8 cellular contexts compared by ENCODE assay signal in genomic region chr1:156021087-156021416, GRCh38. TPM values are rescaled to one million over a fixed set of nuclear protein-coding genes. Genes with fewer than 3 reads are reported as not detected.
A peak's percentile ranks its signal among the peaks of the same experiment; 100 is the strongest.
DNase-seq lines count a peak whose midpoint lies in the region; ATAC-seq and TF ChIP-seq lines count a peak whose summit lies in the region.

No MANE protein-coding gene starts in this region.

- H3K36me3 ChIP-seq in CD4-positive, alpha-beta memory T cell (ENCODE audit: insufficient read depth, low read length): peaks cover 13% of the 10 kb centered on the region
- peaks cover 31% of the 10 kb centered on the region for H3K36me3 ChIP-seq in OCI-LY1 (ENCODE audit: insufficient read depth, low read length)
- H3K36me3 ChIP-seq in endodermal cell (ENCODE audit: control insufficient read depth, insufficient read depth, low read length): peaks cover 25% of the 10 kb centered on the region
- peaks cover 32% of the 10 kb centered on the region for H3K36me3 ChIP-seq in osteoblast (ENCODE audit: insufficient read depth, low read length)

- no peak for ATAC-seq in GM19023 (IDR thresholded peaks at IDR 0.05; ENCODE audit: unreplicated experiment)

- DNase-seq in CD4-positive, alpha-beta memory T cell: no peak
- DNase-seq in endodermal cell (no peak), osteoblast (ENCODE audit: insufficient read length, low spot score, missing footprints) (no peak), NK-92 (lab: John Stamatoyannopoulos, UW; ENCODE audit: unreplicated experiment) (no peak), NCI-H187 (lab: John Stamatoyannopoulos, UW) (no peak), midbrain (lab: John Stamatoyannopoulos, UW) (no peak)

- no peaks in the 10 kb centered on the region for H3F3A ChIP-seq in OCI-LY1 (ENCODE audit: insufficient read depth, low read length)

- H3K4me3 ChIP-seq in CD4-positive, alpha-beta memory T cell (ENCODE audit: low read length in 2 of 2): peak overlapping the region; percentile 78 to 81
- H3K4me3 ChIP-seq in OCI-LY1 (ENCODE audit: low read depth, low read length, poor library complexity, severe bottlenecking) (peak overlapping the region; percentile 88), endodermal cell (ENCODE audit: low read length) (peak overlapping the region; percentile 95), osteoblast (ENCODE audit: insufficient read depth, low read length) (peak overlapping the region; percentile 92)

- peaks cover 10% of the 10 kb centered on the region for H3K79me2 ChIP-seq in OCI-LY1 (ENCODE audit: insufficient read depth, low read length)
- H3K79me2 ChIP-seq in osteoblast (ENCODE audit: insufficient read depth, low read length): peaks cover 35% of the 10 kb centered on the region

- H3K27me3 Mint-ChIP-seq in CD4-positive, alpha-beta memory T cell: peaks cover 0 to 2% of the 10 kb centered on the region in 2 donors
- H3K27me3 Mint-ChIP-seq in endodermal cell (ENCODE audit: insufficient read depth): peaks cover 14% of the 10 kb centered on the region

- H3K4me3 Mint-ChIP-seq in CD4-positive, alpha-beta memory T cell: peak overlapping the region; percentile 96 to 99 (median 99)
- peak overlapping the region; percentile 86 for H3K4me3 Mint-ChIP-seq in endodermal cell

- peak overlapping the region; percentile 77 for H3K27ac ChIP-seq in CD4-positive, alpha-beta memory T cell (ENCODE audit: low read depth, low read length)
- H3K27ac ChIP-seq in OCI-LY1 (ENCODE audit: low read depth, low read length, poor library complexity, severe bottlenecking): no peak overlapping the region
- no peak overlapping the region for H3K27ac ChIP-seq in endodermal cell (ENCODE audit: low read depth, low read length)
- no peak overlapping the region for H3K27ac ChIP-seq in osteoblast (ENCODE audit: low read depth, low read length)

- no peaks in the 10 kb centered on the region for H3K9me3 Mint-ChIP-seq in CD4-positive, alpha-beta memory T cell
- H3K9me3 Mint-ChIP-seq in endodermal cell: no peaks in the 10 kb centered on the region

- H3K27me3 ChIP-seq in CD4-positive, alpha-beta memory T cell (ENCODE audit: insufficient read depth, low read length): no peaks in the 10 kb centered on the region
- H3K27me3 ChIP-seq in OCI-LY1 (ENCODE audit: insufficient read depth, low read length) (no peaks in the 10 kb centered on the region), endodermal cell (ENCODE audit: control insufficient read depth, insufficient read depth, low read length, poor library complexity, severe bottlenecking) (peaks cover 4% of the 10 kb centered on the region), osteoblast (ENCODE audit: insufficient read depth, low read length) (peaks cover 6% of the 10 kb centered on the region)

- H4K20me1 ChIP-seq in OCI-LY1 (ENCODE audit: insufficient read depth, low read length): no peaks in the 10 kb centered on the region
- peaks cover 15% of the 10 kb centered on the region for H4K20me1 ChIP-seq in osteoblast (ENCODE audit: insufficient read depth, low read length)

- no peaks in the 10 kb centered on the region for H3K9me2 ChIP-seq in OCI-LY1 (ENCODE audit: low read depth, low read length)

- peak overlapping the region; percentile 83 for H3K9ac ChIP-seq in OCI-LY1 (ENCODE audit: low read length)
- no peak overlapping the region for H3K9ac ChIP-seq in endodermal cell (ENCODE audit: extremely low read depth, low read length, poor library complexity, severe bottlenecking)

- peak overlapping the region; percentile 82 to 99 (median 98) for H3K27ac Mint-ChIP-seq in CD4-positive, alpha-beta memory T cell
- no peak overlapping the region for H3K27ac Mint-ChIP-seq in endodermal cell

- 18 to 20% methylated on average over 4 to 5 of the region's 5 CpGs for WGBS in endodermal cell (ENCODE audit: insufficient coverage in 1 of 2, insufficient read length in 1 of 2), 2 experiments

- POLR2A ChIA-PET in CD4-positive, alpha-beta memory T cell (lab: Charles Lee; ENCODE audit: partially characterized antibody): interaction anchor here (0.6 to 1.9 kb wide), 11 partner anchors 8 to 480 kb away, joined by 3 to 11 read pairs (median 4); partner anchors contain the start of genes ARHGEF2, KHDC4, LAMTOR2 and MEF2D

- H3K4me2 ChIP-seq in OCI-LY1 (ENCODE audit: low read length) (peak overlapping the region; percentile 94), osteoblast (ENCODE audit: insufficient read depth, low read length) (peak overlapping the region; percentile 90)

- peaks cover 24 to 44% (median 34%) of the 10 kb centered on the region in 4 donors for H3K4me1 Mint-ChIP-seq in CD4-positive, alpha-beta memory T cell
- H3K4me1 Mint-ChIP-seq in endodermal cell: peaks cover 12% of the 10 kb centered on the region

- H3K9me3 ChIP-seq in CD4-positive, alpha-beta memory T cell (ENCODE audit: control insufficient read depth in 1 of 2, low read length in 2 of 2): no peaks in the 10 kb centered on the region
- H3K9me3 ChIP-seq in OCI-LY1 (ENCODE audit: low read length) (no peaks in the 10 kb centered on the region), endodermal cell (ENCODE audit: control insufficient read depth, low read length) (no peaks in the 10 kb centered on the region), osteoblast (ENCODE audit: low read depth, low read length) (no peaks in the 10 kb centered on the region)

- peak overlapping the region; percentile 99 for H2AFZ ChIP-seq in OCI-LY1 (ENCODE audit: low read length)
- H2AFZ ChIP-seq in osteoblast (ENCODE audit: low read length): peak overlapping the region; percentile 89

- peaks cover 20 to 28% of the 10 kb centered on the region in 2 donors for H3K36me3 Mint-ChIP-seq in CD4-positive, alpha-beta memory T cell
- H3K36me3 Mint-ChIP-seq in endodermal cell (ENCODE audit: low read depth): peaks cover 36% of the 10 kb centered on the region

- TF ChIP-seq CTCF in OCI-LY1 (IDR thresholded peaks at IDR 0.05; ENCODE audit: low read length) (no peak), endodermal cell (conservative IDR thresholded peaks at IDR 0.05) (no peak), osteoblast (IDR thresholded peaks at IDR 0.05; ENCODE audit: extremely low read depth, low read depth, low read length) (no peak)

- CTCF ChIA-PET in CD4-positive, alpha-beta memory T cell (lab: Charles Lee; ENCODE audit: partially characterized antibody): interaction anchor here (0.6 to 2.0 kb wide), 4 partner anchors 10 to 152 kb away, joined by 3 to 6 read pairs (median 4); partner anchors contain the start of gene LAMTOR2

- intact Hi-C loops in CD4-positive, alpha-beta memory T cell (cut with micrococcal nuclease): loop anchor here (2.0 to 10.0 kb wide), 2 partner anchors 16 to 336 kb away; partner anchors contain the start of genes DAP3 and YY1AP1

- peaks cover 17% of the 10 kb centered on the region for H3K4me1 ChIP-seq in CD4-positive, alpha-beta memory T cell (ENCODE audit: insufficient read depth, low read length)
- H3K4me1 ChIP-seq in OCI-LY1 (ENCODE audit: insufficient read depth, low read length, severe bottlenecking) (peaks cover 12% of the 10 kb centered on the region), endodermal cell (ENCODE audit: control insufficient read depth, insufficient read depth, low read length) (no peaks in the 10 kb centered on the region), osteoblast (ENCODE audit: insufficient read depth, low read length) (peaks cover 8% of the 10 kb centered on the region)

RNA-seq across cellular contexts. Expression of gene SSR2, which starts 0.3 kb away (rescaled TPM):
- 100 to 1,000 TPM; 252 to 276 TPM for total RNA-seq in CD4-positive, alpha-beta memory T cell
- 100 to 1,000 TPM; 349 to 442 TPM for polyA plus RNA-seq in CD4-positive, alpha-beta memory T cell
- total RNA-seq in endodermal cell: 100 to 1,000 TPM; 193 TPM
- polyA plus RNA-seq in endodermal cell (2013, experiment 1 of 2): 299 TPM
- 274 TPM for polyA plus RNA-seq in endodermal cell (2013, experiment 2 of 2)
- total RNA-seq in osteoblast: 332 and 415 TPM in 2 replicates

RNA-seq across cellular contexts. Expression of gene UBQLN4, which starts 32.5 kb away (rescaled TPM):
- total RNA-seq in CD4-positive, alpha-beta memory T cell: 10 to 100 TPM; 38.0 to 39.5 TPM
- 10 to 100 TPM in 1 of 2 donors, 1 to 10 TPM in 1; 8.9 to 12.7 TPM for polyA plus RNA-seq in CD4-positive, alpha-beta memory T cell
- total RNA-seq in endodermal cell (10 to 100 TPM; 56.4 to 62.4 TPM), osteoblast (10.6 and 13.0 TPM in 2 replicates)
- 60.8 TPM for polyA plus RNA-seq in endodermal cell (2013, experiment 1 of 2)
- 56.6 TPM for polyA plus RNA-seq in endodermal cell (2013, experiment 2 of 2)

RNA-seq across cellular contexts. Expression of gene LAMTOR2, which starts 33.5 kb away (rescaled TPM):
- total RNA-seq in CD4-positive, alpha-beta memory T cell: 10 to 100 TPM; 33.0 to 35.5 TPM
- 100 to 1,000 TPM; 136 to 151 TPM for polyA plus RNA-seq in CD4-positive, alpha-beta memory T cell
- total RNA-seq in endodermal cell (100 to 1,000 TPM in 1 of 2 donors, 10 to 100 TPM in 1; 84.4 to 101 TPM), osteoblast (36.6 and 40.1 TPM in 2 replicates)
- 74.4 TPM for polyA plus RNA-seq in endodermal cell (2013, experiment 1 of 2)
- 67.3 TPM for polyA plus RNA-seq in endodermal cell (2013, experiment 2 of 2)

RNA-seq across cellular contexts. Expression of gene RAB25, which starts 39.9 kb away (rescaled TPM):
- 1 to 10 TPM in 1 of 2 experiments, under 1 TPM in 1; 0.53 to 1.5 TPM for total RNA-seq in CD4-positive, alpha-beta memory T cell
- polyA plus RNA-seq in CD4-positive, alpha-beta memory T cell: 1 to 10 TPM; 5.9 to 6.6 TPM
- total RNA-seq in endodermal cell (10 to 100 TPM; 82.0 to 84.4 TPM), osteoblast (not detected in 2 replicates)
- polyA plus RNA-seq in endodermal cell (2013, experiment 1 of 2): 10.3 TPM
- polyA plus RNA-seq in endodermal cell (2013, experiment 2 of 2): 7.8 TPM

RNA-seq across cellular contexts. Expression of gene ARHGEF2, which starts 42.7 kb away (rescaled TPM):
- 100 to 1,000 TPM; 190 to 198 TPM for total RNA-seq in CD4-positive, alpha-beta memory T cell
- polyA plus RNA-seq in CD4-positive, alpha-beta memory T cell: 10 to 100 TPM in 1 of 2 donors, 1 to 10 TPM in 1; 6.7 to 30.4 TPM
- 100 to 1,000 TPM; 134 to 147 TPM for total RNA-seq in endodermal cell
- 80.1 TPM for polyA plus RNA-seq in endodermal cell (2013, experiment 1 of 2)
- 71.9 TPM for polyA plus RNA-seq in endodermal cell (2013, experiment 2 of 2)
- total RNA-seq in osteoblast: 166 and 183 TPM in 2 replicates
